9 cellular contexts compared by ENCODE assay signal in the genomic region with DNA sequence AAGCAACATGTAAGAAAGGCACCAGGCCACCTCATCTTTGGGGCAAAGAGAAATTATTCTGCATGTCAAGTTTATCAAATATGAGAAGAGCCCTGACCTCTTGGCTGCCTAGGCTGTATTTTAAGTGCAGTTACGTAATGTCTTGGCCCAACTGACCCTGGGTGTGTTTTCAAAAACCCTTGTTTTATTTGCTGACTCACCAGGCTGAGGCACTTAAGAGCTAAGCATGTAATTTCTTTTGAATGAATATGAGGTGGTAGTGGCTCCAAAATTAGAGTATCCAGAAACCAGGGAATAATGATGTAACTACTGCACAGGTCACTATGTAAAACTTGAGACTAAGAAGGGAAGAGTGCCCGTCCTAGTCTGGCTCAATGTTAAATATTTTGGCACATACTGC. TPM values are rescaled to one million over a fixed set of nuclear protein-coding genes. Genes with fewer than 3 reads are reported as not detected.
DNase-seq lines count a peak whose midpoint lies in the region; ATAC-seq and TF ChIP-seq lines count a peak whose summit lies in the region.
"Had no signal": no experiment of that assay in that cellular context is flagged by ENCODE, and none has a peak within 500 bp of the region (broad histone marks: within the 10 kb centered on the region; RNA-seq: fewer than 3 reads in every experiment).

No MANE protein-coding gene starts in this region.

- H3K27ac Mint-ChIP-seq in chondrocyte (ENCODE audit: unreplicated experiment) (peak overlapping the region; percentile 42), nephron progenitor cell (no peak overlapping the region)
- H3K27ac Mint-ChIP-seq in activated CD8-positive, alpha-beta T cell treated with anti-CD3 and anti-CD28 coated beads, Interleukin-2, amount 10 ng/mL, durations not matched to agents 7 days and 5 days, result no peak overlapping the region

- H3K36me3 Mint-ChIP-seq in chondrocyte (ENCODE audit: low read depth) (no peaks in the 10 kb centered on the region), nephron progenitor cell (ENCODE audit: low read depth) (peaks cover 4% of the 10 kb centered on the region)
- peaks cover 2% of the 10 kb centered on the region for H3K36me3 Mint-ChIP-seq in activated CD8-positive, alpha-beta T cell treated with anti-CD3 and anti-CD28 coated beads, Interleukin-2, amount 10 ng/mL, durations not matched to agents 7 days and 5 days (ENCODE audit: low read depth)

- H3K4me3 Mint-ChIP-seq in chondrocyte (ENCODE audit: unreplicated experiment) (no peak overlapping the region), nephron progenitor cell (no peak overlapping the region)
- H3K4me3 Mint-ChIP-seq in activated CD8-positive, alpha-beta T cell treated with anti-CD3 and anti-CD28 coated beads, Interleukin-2, amount 10 ng/mL, durations not matched to agents 7 days and 5 days, result no peak overlapping the region

- POLR2A ChIA-PET in activated CD8-positive, alpha-beta T cell treated with anti-CD3 and anti-CD28 coated beads, Interleukin-2, amount 10 ng/mL, durations not matched to agents 7 days and 5 days (lab: Charles Lee), result no interaction called here

- no peaks in the 10 kb centered on the region for H3K9me3 ChIP-seq in mucosa of descending colon

- ATAC-seq in mucosa of descending colon (peak; percentile 46), GM21367 (IDR thresholded peaks at IDR 0.05; ENCODE audit: unreplicated experiment) (no peak)
- no peak for ATAC-seq in activated CD8-positive, alpha-beta T cell treated with anti-CD3 and anti-CD28 coated beads, Interleukin-2, amount 10 ng/mL, durations not matched to agents 7 days and 5 days

- H3K27me3 Mint-ChIP-seq in chondrocyte (ENCODE audit: low read depth) (no peaks in the 10 kb centered on the region), nephron progenitor cell (ENCODE audit: low read depth, poor library complexity) (peaks cover 6% of the 10 kb centered on the region)
- no peaks in the 10 kb centered on the region for H3K27me3 Mint-ChIP-seq in activated CD8-positive, alpha-beta T cell treated with anti-CD3 and anti-CD28 coated beads, Interleukin-2, amount 10 ng/mL, durations not matched to agents 7 days and 5 days (ENCODE audit: low read depth)

- no peak overlapping the region for H3K4me3 ChIP-seq in mucosa of descending colon

- no peaks in the 10 kb centered on the region for H3K4me1 ChIP-seq in mucosa of descending colon (ENCODE audit: low read depth)

- H3K9me3 Mint-ChIP-seq in chondrocyte (ENCODE audit: low read depth) (peaks cover 4% of the 10 kb centered on the region), nephron progenitor cell (peaks cover 31% of the 10 kb centered on the region)
- no peaks in the 10 kb centered on the region for H3K9me3 Mint-ChIP-seq in activated CD8-positive, alpha-beta T cell treated with anti-CD3 and anti-CD28 coated beads, Interleukin-2, amount 10 ng/mL, durations not matched to agents 7 days and 5 days (ENCODE audit: insufficient read depth)

- intact Hi-C loops in mucosa of descending colon (cut with DNase I, micrococcal nuclease), result no loop called here

- H3K4me1 Mint-ChIP-seq in chondrocyte (ENCODE audit: low read depth), result peaks cover 28% of the 10 kb centered on the region
- no peaks in the 10 kb centered on the region for H3K4me1 Mint-ChIP-seq in activated CD8-positive, alpha-beta T cell treated with anti-CD3 and anti-CD28 coated beads, Interleukin-2, amount 10 ng/mL, durations not matched to agents 7 days and 5 days (ENCODE audit: low read depth)
- peaks cover 4% of the 10 kb centered on the region for H3K4me1 Mint-ChIP-seq in nephron progenitor cell

- TF ChIP-seq CTCF in chondrocyte (IDR thresholded peaks at IDR 0.05) (no peak), mucosa of descending colon (IDR thresholded peaks at IDR 0.05) (no peak), nephron progenitor cell (IDR thresholded peaks at IDR 0.05) (no peak)

- H3K36me3 ChIP-seq in mucosa of descending colon (ENCODE audit: low read depth), result no peaks in the 10 kb centered on the region

- CTCF ChIA-PET in activated CD8-positive, alpha-beta T cell treated with anti-CD3 and anti-CD28 coated beads, Interleukin-2, amount 10 ng/mL, durations not matched to agents 7 days and 5 days (lab: Charles Lee), result no interaction called here

- peak; percentile 17 for DNase-seq in Ammon's horn (ENCODE audit: low spot score)
- DNase-seq in NCI-H2029 treated with DMSO at 0.1 percent for 48 hours (lab: John Stamatoyannopoulos, UW), result peak; percentile 5
- DNase-seq in chondrocyte (ENCODE audit: low spot score), result no peak
- peak in 1 of 3 donors; percentile 45 for DNase-seq in mucosa of descending colon
- DNase-seq in SW 1271 (lab: John Stamatoyannopoulos, UW), result no peak
- DNase-seq in activated CD8-positive, alpha-beta T cell treated with anti-CD3 and anti-CD28 coated beads, Interleukin-2, amount 10 ng/mL, durations not matched to agents 7 days and 5 days, result no peak
- DNase-seq in nephron progenitor cell, result no peak
- DNase-seq: activated CD4-positive, alpha-beta T cell treated with anti-CD3 and anti-CD28 coated beads for 1 hour had no signal

RNA-seq across cellular contexts. Expression of a gene that starts 24.3 kb away (rescaled TPM):
- total RNA-seq in chondrocyte, result not detected in 3 replicates
- total RNA-seq in mucosa of descending colon, result not detected
- total RNA-seq in activated CD8-positive, alpha-beta T cell treated with anti-CD3 and anti-CD28 coated beads, Interleukin-2, amount 10 ng/mL, durations not matched to agents 7 days and 5 days, result not detected

Comparison
In these comparisons a context has a peak if more than half of its experiments do, and no peak if none do; other contexts are left out.
1. DNase-seq: peak in Ammon's horn (single experiment) and NCI-H2029 treated with DMSO at 0.1 percent for 48 hours (single experiment); none in chondrocyte (single experiment), SW 1271 (0 of 2), activated CD8-positive, alpha-beta T cell treated with anti-CD3 and anti-CD28 coated beads, Interleukin-2, amount 10 ng/mL, durations not matched to agents 7 days and 5 days (single experiment) and nephron progenitor cell (single experiment).